ENCODE assay signal across 34 cellular contexts in the genomic region with DNA sequence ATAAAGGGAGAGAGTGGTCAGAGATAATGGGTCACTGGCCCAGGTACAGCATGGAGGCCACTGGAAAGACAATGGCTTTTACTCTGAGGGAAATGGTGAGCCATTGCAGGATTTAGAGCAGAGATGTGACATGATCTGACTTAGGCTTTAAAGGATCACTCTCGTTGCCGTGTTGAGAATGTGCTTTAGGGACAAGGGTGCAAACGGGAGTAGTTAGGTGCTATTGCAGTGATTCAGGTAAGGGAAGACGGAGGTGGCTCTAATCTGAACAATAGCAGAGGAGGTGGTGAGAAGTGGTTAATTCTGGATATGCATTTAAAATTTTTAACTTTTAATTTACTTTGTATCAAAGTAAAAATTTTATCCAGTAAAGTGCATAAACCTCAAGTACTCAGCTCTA. TPM values are rescaled to one million over a fixed set of nuclear protein-coding genes. Genes with fewer than 3 reads are reported as not detected.
"Had no signal": no experiment of that assay in that cellular context is flagged by ENCODE, and none has a peak within 500 bp of the region (broad histone marks: within the 10 kb centered on the region; RNA-seq: fewer than 3 reads in every experiment).

No MANE protein-coding gene starts in this region.

- ATAC-seq: naive thymus-derived CD8-positive, alpha-beta T cell; natural killer cell treated with Interleukin-12 subunit alpha and Interleukin-12 subunit beta and Interleukin-15 and Interleukin-18, amount 100 ng/mL, for 72 hours; psoas muscle; right cardiac atrium; right lobe of liver; stimulated activated effector memory CD8-positive, alpha-beta T cell treated with anti-CD3 and anti-CD28 coated beads, Interleukin-12 subunit alpha, Interleukin-12 subunit beta, amount 100 ng/mL, for 72 hours; stimulated activated naive B cell treated with anti-CD40 and anti-IgM and Interleukin-4, amounts not matched to agents 10 μg/mL and 1 μg/mL and 100 μg/mL, for 72 hours had no signal

- H3K36me3 ChIP-seq: neutrophil, ovary, right lobe of liver, spleen, stomach, thoracic aorta, thyroid gland, tibial nerve, upper lobe of left lung, vagina had no signal

- H3K9me3 ChIP-seq: neutrophil, ovary, psoas muscle, right lobe of liver, spleen, stomach, thoracic aorta, thyroid gland, tibial nerve, upper lobe of left lung, vagina had no signal

- H3K27me3 ChIP-seq: ovary, right lobe of liver, stomach, thyroid gland, tibial nerve, upper lobe of left lung, vagina had no signal

- H3K4me3 ChIP-seq: ovary, psoas muscle, right lobe of liver, skin epidermis, smooth muscle cell, spleen, stomach, thoracic aorta, thyroid gland, tibial nerve, upper lobe of left lung, vagina had no signal

- H3K4me1 ChIP-seq: psoas muscle, right lobe of liver, tibial nerve, vagina had no signal

- FAIRE-seq: urothelium cell line had no signal

- H3K4me2 ChIP-seq: smooth muscle cell had no signal

- DNase-seq: nephron progenitor cell; nucleus accumbens; ovary; psoas muscle; right cardiac atrium; right lobe of liver; spleen; stimulated activated CD4-positive, alpha-beta T cell treated with anti-CD3 and anti-CD28 coated beads, Interleukin-12 subunit alpha, Interleukin-12 subunit beta, amount 100 ng/mL, for 4 hours; stimulated activated CD4-positive, alpha-beta T cell treated with anti-CD3 and anti-CD28 coated beads, Interleukin-1b, Interleukin-23, amount 100 ng/mL, for 48 hours; stimulated activated CD4-positive, alpha-beta T cell treated with anti-CD3 and anti-CD28 coated beads, Interleukin-4, amount 100 ng/mL, for 1 hour; stimulated activated naive B cell treated with anti-CD40 and anti-IgM and Interleukin-4, amounts not matched to agents 10 μg/mL and 1 μg/mL and 100 μg/mL, for 72 hours; stimulated activated naive CD4-positive, alpha-beta T cell treated with Interleukin-2 at 50 U/mL for 16 hours; stomach; thyroid gland; trophoblast cell; upper lobe of left lung had no signal

- H2AFZ ChIP-seq: parathyroid adenoma had no signal

- H3K9ac ChIP-seq: parathyroid adenoma had no signal

- H3K27ac ChIP-seq: neutrophil, ovary, parathyroid adenoma, psoas muscle, right lobe of liver, skin epidermis, spleen, stomach, thoracic aorta, thyroid gland, tibial nerve, upper lobe of left lung, vagina had no signal

RNA-seq across cellular contexts. Expression of a gene that starts 9.8 kb away (rescaled TPM):
- total RNA-seq: naive thymus-derived CD8-positive, alpha-beta T cell; natural killer cell treated with Interleukin-12 subunit alpha and Interleukin-12 subunit beta and Interleukin-15 and Interleukin-18, amount 100 ng/mL, for 72 hours; thoracic aorta had no signal
- polyA plus RNA-seq: naive thymus-derived CD8-positive, alpha-beta T cell had no signal

RNA-seq across cellular contexts. Expression of a gene that starts 38.3 kb away (rescaled TPM):
- total RNA-seq: naive thymus-derived CD8-positive, alpha-beta T cell; natural killer cell treated with Interleukin-12 subunit alpha and Interleukin-12 subunit beta and Interleukin-15 and Interleukin-18, amount 100 ng/mL, for 72 hours; neural crest cell; progenitor cell of endocrine pancreas; renal cortical epithelial cell; right cardiac atrium; stomach; subcutaneous adipose tissue; temporal lobe; thoracic aorta; tibial nerve; ureter; vagina had no signal
- polyA plus RNA-seq: naive thymus-derived CD8-positive, alpha-beta T cell had no signal

RNA-seq across cellular contexts. Expression of a gene that starts 49.2 kb away (rescaled TPM):
- total RNA-seq: naive thymus-derived CD8-positive, alpha-beta T cell; neural crest cell; progenitor cell of endocrine pancreas had no signal
- polyA plus RNA-seq: naive thymus-derived CD8-positive, alpha-beta T cell had no signal

RNA-seq across cellular contexts. Expression of a gene that starts 51.5 kb away (rescaled TPM):
- total RNA-seq: naive thymus-derived CD8-positive, alpha-beta T cell; natural killer cell treated with Interleukin-12 subunit alpha and Interleukin-12 subunit beta and Interleukin-15 and Interleukin-18, amount 100 ng/mL, for 72 hours; neural crest cell; omental fat pad; ovary; progenitor cell of endocrine pancreas; renal cortical epithelial cell; right cardiac atrium; right lobe of liver; smooth muscle cell; spleen; stomach; subcutaneous adipose tissue; temporal lobe; thoracic aorta; thyroid gland; tibial nerve; upper lobe of left lung; ureter; vagina had no signal
- polyA plus RNA-seq: naive thymus-derived CD8-positive, alpha-beta T cell; ovary; right cardiac atrium; smooth muscle cell; spleen; stomach had no signal
